In genomic region chr7:138417103-138417695, GRCh38 we compare ENCODE assay signal across 32 cellular contexts.
"Had no signal": no experiment of that assay in that cellular context is flagged by ENCODE, and none has a peak within 500 bp of the region (broad histone marks: within the 10 kb centered on the region; RNA-seq: fewer than 3 reads in every experiment).

No MANE protein-coding gene starts in this region.

- FAIRE-seq: astrocyte had no signal

- H3K4me3 Mint-ChIP-seq: activated CD4-positive, alpha-beta memory T cell treated with anti-CD3 and anti-CD28 coated beads, Interleukin-2, amount 10 ng/mL, durations not matched to agents 7 days and 5 days; activated CD4-positive, alpha-beta T cell treated with anti-CD3 and anti-CD28 coated beads, Interleukin-2, amount 10 ng/mL, durations not matched to agents 7 days and 5 days; activated T-cell treated with anti-CD3 and anti-CD28 coated beads, Interleukin-2, amount 50 U/mL, for 4 hours; activated T-helper 17 cell treated with anti-CD3 and anti-CD28 coated beads, Interleukin-2, amount 50 U/mL, for 72 hours; endodermal cell; natural killer cell; neural progenitor cell; stimulated activated naive B cell treated with anti-CD40 and anti-IgM and Interleukin-4, amounts not matched to agents 10 μg/mL and 1 μg/mL and 100 μg/mL, for 72 hours; T-helper 1 cell treated with Interleukin-12 subunit alpha and Interleukin-12 subunit beta and Interleukin-4 antibody, amounts not matched to agents 30 μg/mL and 1 μg/mL, for 36 hours had no signal

- ATAC-seq: activated T-cell treated with anti-CD3 and anti-CD28 coated beads, Interleukin-2, amount 50 U/mL, for 4 hours; activated T-helper 17 cell treated with anti-CD3 and anti-CD28 coated beads, Interleukin-2, amount 50 U/mL, for 72 hours; natural killer cell; stimulated activated naive B cell treated with anti-CD40 and anti-IgM and Interleukin-4, amounts not matched to agents 10 μg/mL and 1 μg/mL and 100 μg/mL, for 72 hours had no signal

- H3K27ac ChIP-seq: brain microvascular endothelial cell, esophagus muscularis mucosa, left ventricle myocardium inferior, neural progenitor cell, parathyroid adenoma, right atrium auricular region, thyroid gland, upper lobe of left lung, vagina had no signal

- H3K36me3 Mint-ChIP-seq: natural killer cell; stimulated activated naive B cell treated with anti-CD40 and anti-IgM and Interleukin-4, amounts not matched to agents 10 μg/mL and 1 μg/mL and 100 μg/mL, for 72 hours had no signal

- H3K27ac Mint-ChIP-seq: activated CD4-positive, alpha-beta memory T cell treated with anti-CD3 and anti-CD28 coated beads, Interleukin-2, amount 10 ng/mL, durations not matched to agents 7 days and 5 days; activated CD4-positive, alpha-beta T cell treated with anti-CD3 and anti-CD28 coated beads, Interleukin-2, amount 10 ng/mL, durations not matched to agents 7 days and 5 days; activated T-helper 17 cell treated with anti-CD3 and anti-CD28 coated beads, Interleukin-2, amount 50 U/mL, for 72 hours; endodermal cell; natural killer cell; neural progenitor cell; stimulated activated naive B cell treated with anti-CD40 and anti-IgM and Interleukin-4, amounts not matched to agents 10 μg/mL and 1 μg/mL and 100 μg/mL, for 72 hours; T-helper 1 cell treated with Interleukin-12 subunit alpha and Interleukin-12 subunit beta and Interleukin-4 antibody, amounts not matched to agents 30 μg/mL and 1 μg/mL, for 36 hours had no signal

- H3K4me1 Mint-ChIP-seq: activated CD4-positive, alpha-beta memory T cell treated with anti-CD3 and anti-CD28 coated beads, Interleukin-2, amount 10 ng/mL, durations not matched to agents 7 days and 5 days; activated CD4-positive, alpha-beta T cell treated with anti-CD3 and anti-CD28 coated beads, Interleukin-2, amount 10 ng/mL, durations not matched to agents 7 days and 5 days; activated T-helper 17 cell treated with anti-CD3 and anti-CD28 coated beads, Interleukin-2, amount 50 U/mL, for 72 hours; natural killer cell; stimulated activated naive B cell treated with anti-CD40 and anti-IgM and Interleukin-4, amounts not matched to agents 10 μg/mL and 1 μg/mL and 100 μg/mL, for 72 hours had no signal

- H3K27me3 Mint-ChIP-seq: activated CD4-positive, alpha-beta T cell treated with anti-CD3 and anti-CD28 coated beads, Interleukin-2, amount 10 ng/mL, durations not matched to agents 7 days and 5 days had no signal

- H3K9me3 Mint-ChIP-seq: activated CD4-positive, alpha-beta memory T cell treated with anti-CD3 and anti-CD28 coated beads, Interleukin-2, amount 10 ng/mL, durations not matched to agents 7 days and 5 days; activated T-helper 17 cell treated with anti-CD3 and anti-CD28 coated beads, Interleukin-2, amount 50 U/mL, for 72 hours; natural killer cell had no signal

- DNase-seq: activated CD4-positive, alpha-beta memory T cell treated with anti-CD3 and anti-CD28 coated beads, Interleukin-2, amount 10 ng/mL, durations not matched to agents 7 days and 5 days; activated CD4-positive, alpha-beta T cell treated with anti-CD3 and anti-CD28 coated beads for 1 hour; activated CD4-positive, alpha-beta T cell treated with anti-CD3 and anti-CD28 coated beads, Interleukin-2, amount 10 ng/mL, durations not matched to agents 7 days and 5 days; activated CD8-positive, alpha-beta memory T cell treated with anti-CD3 and anti-CD28 coated beads, Interleukin-2, amount 50 U/mL, for 48 hours; activated gamma-delta T cell treated with Interleukin-2 at 50 U/mL for 16 hours; activated naive CD4-positive, alpha-beta T cell treated with anti-CD3 and anti-CD28 coated beads, Interleukin-2, amount 50 U/mL, for 16 hours; activated T-cell treated with anti-CD3 and anti-CD28 coated beads, Interleukin-2, amount 50 U/mL, for 4 hours; amniotic stem cell; brain microvascular endothelial cell; caudate nucleus; endodermal cell; foreskin melanocyte; islet precursor cell; left ventricle myocardium inferior; mesendoderm; natural killer cell; occipital lobe; stimulated activated CD4-positive, alpha-beta T cell treated with anti-CD3 and anti-CD28 coated beads, Interleukin-15, amount 100 ng/mL, for 24 hours; stimulated activated CD4-positive, alpha-beta T cell treated with anti-CD3 and anti-CD28 coated beads, Interleukin-2, amount 100 ng/mL, for 24 hours; stimulated activated naive B cell treated with anti-CD40 and anti-IgM and Interleukin-4, amounts not matched to agents 10 μg/mL and 1 μg/mL and 100 μg/mL, for 72 hours; stomach; T1000; thyroid gland; upper lobe of left lung had no signal
